Comparison of ENCODE assay signal across 16 cellular contexts in genomic region chr21:36873511-36873910, GRCh38.
DNase-seq lines count a peak whose midpoint lies in the region; ATAC-seq, FAIRE-seq and TF ChIP-seq lines count a peak whose summit lies in the region.
"Had no signal": no experiment of that assay in that cellular context is flagged by ENCODE, and none has a peak within 500 bp of the region (broad histone marks: within the 10 kb centered on the region; RNA-seq: fewer than 3 reads in every experiment).

No MANE protein-coding gene starts in this region.

- FAIRE-seq in HepG2 (lab: Jason Lieb, UNC): no peak
- FAIRE-seq: A204.1, D721Med had no signal

- in situ Hi-C loops in HepG2 (cut with HindIII; ENCODE audit: extremely low pct_ligation_motif_present, low pct_unique_long_range_greater_than_20kb): no loop called here

- H3K27ac Mint-ChIP-seq in activated naive CD8-positive, alpha-beta T cell treated with anti-CD3 and anti-CD28 coated beads for 36 hours: no peak overlapping the region
- H3K27ac Mint-ChIP-seq: CD4-positive, alpha-beta memory T cell; HFFc6 had no signal

- no peak overlapping the region for H3K4me3 Mint-ChIP-seq in activated naive CD8-positive, alpha-beta T cell treated with anti-CD3 and anti-CD28 coated beads for 36 hours
- H3K4me3 Mint-ChIP-seq: CD4-positive, alpha-beta memory T cell; HFFc6 had no signal

- H3K9ac ChIP-seq in HepG2 (ENCODE audit: insufficient read depth, low read depth, low read length): no peak overlapping the region

- no peak for TF ChIP-seq CTCF in HepG2 (CRISPR knock-in tag; IDR thresholded peaks at IDR 0.05)

- H3K27me3 ChIP-seq in HepG2 (ENCODE audit: control insufficient read depth in 1 of 2, insufficient read depth in 2 of 2, low read length in 2 of 2): no peaks in the 10 kb centered on the region
- H3K27me3 ChIP-seq: BE2C had no signal

- H3K36me3 ChIP-seq in HepG2 (replicated peaks in 1 of 2; ENCODE audit: control insufficient read depth in 1 of 2, insufficient read depth in 2 of 2, low read length in 2 of 2): no peaks in the 10 kb centered on the region
- H3K36me3 ChIP-seq: BE2C had no signal

- TF ChIP-seq EP300 in HepG2 (IDR thresholded peaks at IDR 0.05; ENCODE audit: low read depth in 2 of 2, low read length in 2 of 2): no peak
- TF ChIP-seq EP300 in HepG2 (CRISPR knock-in tag; IDR thresholded peaks at IDR 0.05; ENCODE audit: borderline replicate concordance): no peak

- H3K27me3 Mint-ChIP-seq in activated naive CD8-positive, alpha-beta T cell treated with anti-CD3 and anti-CD28 coated beads for 36 hours: no peaks in the 10 kb centered on the region
- H3K27me3 Mint-ChIP-seq: CD4-positive, alpha-beta memory T cell had no signal

- CTCF ChIA-PET in HepG2 (lab: Yijun Ruan, JAX; ENCODE audit: low intra/inter-chr PET ratio, low total read pairs): no interaction called here

- no peak for TF ChIP-seq POLR2A in HepG2 (IDR thresholded peaks at IDR 0.05; ENCODE audit: insufficient read depth in 1 of 2, low read depth in 2 of 2, low read length in 2 of 2)

- H3K27ac ChIP-seq in HepG2 (ENCODE audit: extremely low read length, insufficient read depth, low read length): no peak overlapping the region
- H3K27ac ChIP-seq: C4-2B had no signal

- no peaks in the 10 kb centered on the region for H3K4me1 ChIP-seq in HepG2 (ENCODE audit: insufficient read depth, low read length)
- H3K4me1 ChIP-seq: BE2C had no signal

- H3K36me3 Mint-ChIP-seq in activated naive CD8-positive, alpha-beta T cell treated with anti-CD3 and anti-CD28 coated beads for 36 hours: peaks cover 19% of the 10 kb centered on the region

- POLR2A ChIA-PET in HepG2 (lab: Yijun Ruan, JAX): interaction anchor here (1.5 kb wide), 1 partner anchor 14 kb away, joined by 4 read pairs; no protein-coding TSS in a partner anchor

- no peaks in the 10 kb centered on the region for H4K20me1 ChIP-seq in HepG2 (ENCODE audit: insufficient read depth, low read length)

- no peak for TF ChIP-seq RAD21 in HepG2 (CRISPR knock-in tag; IDR thresholded peaks at IDR 0.05)

- intact Hi-C loops in HepG2 (cut with micrococcal nuclease; ENCODE audit: unreplicated experiment): no loop called here

- ATAC-seq in HepG2: no peak

- no peaks in the 10 kb centered on the region for H3K79me2 ChIP-seq in HepG2 (ENCODE audit: insufficient read depth, low read length)

- H3K9me3 Mint-ChIP-seq in activated naive CD8-positive, alpha-beta T cell treated with anti-CD3 and anti-CD28 coated beads for 36 hours: peaks cover 6% of the 10 kb centered on the region

- DNase-seq in ELR (ENCODE audit: low read depth): peak; percentile 42
- peak; percentile 50 for DNase-seq in M059J (ENCODE audit: low read depth)
- DNase-seq in kidney tubule cell (ENCODE audit: low spot score): peak; percentile 34
- DNase-seq in HepG2 (ENCODE audit: low spot score): no peak
- no peak for DNase-seq in activated CD4-positive, alpha-beta T cell treated with anti-CD3 and anti-CD28 coated beads for 48 hours
- DNase-seq in activated naive CD8-positive, alpha-beta T cell treated with anti-CD3 and anti-CD28 coated beads for 36 hours: no peak
- no peak for DNase-seq in cerebellar cortex (ENCODE audit: low spot score)
- DNase-seq: BE2C; CD4-positive, alpha-beta memory T cell; DMS153; DMS79 treated with DMSO at 0.1 percent for 48 hours; HCEC 1CT; HFFc6 had no signal

- no peaks in the 10 kb centered on the region for H3K4me1 Mint-ChIP-seq in activated naive CD8-positive, alpha-beta T cell treated with anti-CD3 and anti-CD28 coated beads for 36 hours

- H2AFZ ChIP-seq in HepG2 (ENCODE audit: low read length): no peak overlapping the region

- WGBS in HepG2 (ENCODE audit: low lambda C conversion rate): 86% methylated on average over 1 of the region's 1 CpG

- no peak overlapping the region for H3K4me2 ChIP-seq in HepG2 (ENCODE audit: low read depth, low read length)

- H3K4me3 ChIP-seq in HepG2 (replicated peaks in 1 of 3; ENCODE audit: insufficient read depth in 1 of 3, low read depth in 2 of 3, low read length in 3 of 3): no peak overlapping the region

- no peaks in the 10 kb centered on the region for H3K9me3 ChIP-seq in HepG2 (ENCODE audit: low read length)
- H3K9me3 ChIP-seq: BE2C had no signal

- no TSS peak for BruUV-seq in HepG2 (replicated peaks; lab: Mats Ljungman, UMichigan)

TF ChIP-seq in HepG2, 621 proteins besides CTCF, POLR2A, EP300 and RAD21:
- TF ChIP-seq ISX (CRISPR knock-in tag; conservative IDR thresholded peaks at IDR 0.05) (no peak), RBM22 (optimal IDR thresholded peaks at IDR 0.05; ENCODE audit: low read length) (no peak), ZNF615 (CRISPR knock-in tag; IDR thresholded peaks at IDR 0.05; ENCODE audit: borderline replicate concordance) (no peak), RBFOX2 (IDR thresholded peaks at IDR 0.05; ENCODE audit: low read depth, low read length) (no peak), USF2 (IDR thresholded peaks at IDR 0.05; ENCODE audit: low read depth, low read length) (no peak), USF2 (CRISPR knock-in tag; IDR thresholded peaks at IDR 0.05; ENCODE audit: borderline replicate concordance) (no peak), RARG (CRISPR knock-in tag; IDR thresholded peaks at IDR 0.05; ENCODE audit: low read depth) (no peak), FOSL2 (CRISPR knock-in tag; IDR thresholded peaks at IDR 0.05) (no peak), ZNF850 (CRISPR knock-in tag; conservative IDR thresholded peaks at IDR 0.05) (no peak), HDAC6 (IDR thresholded peaks at IDR 0.05; ENCODE audit: low read depth, low read length) (no peak), ZNF33A (CRISPR knock-in tag; IDR thresholded peaks at IDR 0.05; ENCODE audit: borderline replicate concordance) (no peak), POLR2AphosphoS5 (IDR thresholded peaks at IDR 0.05; ENCODE audit: low read depth, low read length) (no peak), SYNCRIP (IDR thresholded peaks at IDR 0.05; ENCODE audit: insufficient read depth, low read depth, low read length) (no peak), TRIM24 (CRISPR knock-in tag; IDR thresholded peaks at IDR 0.05) (no peak), ZNF414 (CRISPR knock-in tag; IDR thresholded peaks at IDR 0.05) (no peak), ZEB1 (IDR thresholded peaks at IDR 0.05; ENCODE audit: insufficient replicate concordance, low read depth) (no peak), PTBP1 (IDR thresholded peaks at IDR 0.05; ENCODE audit: low read depth, low read length, poor library complexity, severe bottlenecking) (no peak), ZNF343 (CRISPR knock-in tag; IDR thresholded peaks at IDR 0.05) (no peak)

Comparison
In these comparisons a context has a peak if more than half of its experiments do, and no peak if none do; other contexts are left out.
1. DNase-seq: peak in ELR (single experiment), M059J (single experiment) and kidney tubule cell (single experiment); none in HepG2 (single experiment), activated CD4-positive, alpha-beta T cell treated with anti-CD3 and anti-CD28 coated beads for 48 hours (single experiment), activated naive CD8-positive, alpha-beta T cell treated with anti-CD3 and anti-CD28 coated beads for 36 hours (single experiment) and cerebellar cortex (single experiment).